Comparison of ENCODE assay signal across 17 cellular contexts in genomic region chr10:102311025-102311420, GRCh38.
A peak's percentile ranks its signal among the peaks of the same experiment; 100 is the strongest.
DNase-seq lines count a peak whose midpoint lies in the region; ATAC-seq and TF ChIP-seq lines count a peak whose summit lies in the region.
"Had no signal": no experiment of that assay in that cellular context is flagged by ENCODE, and none has a peak within 500 bp of the region (broad histone marks: within the 10 kb centered on the region; RNA-seq: fewer than 3 reads in every experiment).

No MANE protein-coding gene starts in this region.

- intact Hi-C loops in CD4-positive, alpha-beta T cell (cut with DNase I, micrococcal nuclease), result no loop called here

- H3K9ac ChIP-seq in skeletal muscle satellite cell (ENCODE audit: low read depth, low read length), result no peak overlapping the region

- H3K9me3 ChIP-seq in hepatocyte (ENCODE audit: low read depth) (no peaks in the 10 kb centered on the region), skeletal muscle satellite cell (replicated peaks; ENCODE audit: low read length) (no peaks in the 10 kb centered on the region)
- H3K9me3 ChIP-seq in CD4-positive, alpha-beta T cell (ENCODE audit: control insufficient read depth, low read length), result no peaks in the 10 kb centered on the region

- no peaks in the 10 kb centered on the region for H3K27me3 Mint-ChIP-seq in T-helper 1 cell treated with Interleukin-12 subunit alpha and Interleukin-12 subunit beta and Interleukin-4 antibody, amounts not matched to agents 30 μg/mL and 1 μg/mL, for 36 hours (ENCODE audit: low read depth)
- H3K27me3 Mint-ChIP-seq in CD4-positive, alpha-beta T cell, result no peaks in the 10 kb centered on the region
- H3K27me3 Mint-ChIP-seq: stimulated activated naive CD8-positive, alpha-beta T cell treated with anti-CD3 and anti-CD28 coated beads, Interleukin-15, Interleukin-2, amounts not matched to agents 100 ng/mL and 50 ng/mL, for 24 hours had no signal

- H3K4me1 Mint-ChIP-seq in T-helper 1 cell treated with Interleukin-12 subunit alpha and Interleukin-12 subunit beta and Interleukin-4 antibody, amounts not matched to agents 30 μg/mL and 1 μg/mL, for 36 hours (ENCODE audit: low read depth), result peaks cover 27% of the 10 kb centered on the region
- H3K4me1 Mint-ChIP-seq in CD4-positive, alpha-beta T cell (ENCODE audit: low read depth), result peaks cover 32% of the 10 kb centered on the region

- peak; percentile 73 for ATAC-seq in SK-N-SH treated with all-trans-retinoic acid at 6 μM for 48 hours
- ATAC-seq in CD4-positive, alpha-beta T cell (ENCODE audit: poor library complexity), result no peak

- H3K4me3 Mint-ChIP-seq in T-helper 1 cell treated with Interleukin-12 subunit alpha and Interleukin-12 subunit beta and Interleukin-4 antibody, amounts not matched to agents 30 μg/mL and 1 μg/mL, for 36 hours, result no peak overlapping the region
- no peak overlapping the region for H3K4me3 Mint-ChIP-seq in CD4-positive, alpha-beta T cell
- H3K4me3 Mint-ChIP-seq: stimulated activated naive CD8-positive, alpha-beta T cell treated with anti-CD3 and anti-CD28 coated beads, Interleukin-15, Interleukin-2, amounts not matched to agents 100 ng/mL and 50 ng/mL, for 24 hours had no signal

- peaks cover 87% of the 10 kb centered on the region for H3K79me2 ChIP-seq in hepatocyte

- H3K27me3 ChIP-seq in hepatocyte (no peaks in the 10 kb centered on the region), skeletal muscle satellite cell (ENCODE audit: control insufficient read depth, insufficient read depth, low read length) (no peaks in the 10 kb centered on the region)
- no peaks in the 10 kb centered on the region for H3K27me3 ChIP-seq in CD4-positive, alpha-beta T cell (ENCODE audit: control insufficient read depth, insufficient read depth, low read length)

- no peaks in the 10 kb centered on the region for H3K9me2 ChIP-seq in hepatocyte (replicated peaks; ENCODE audit: insufficient read depth)

- peaks cover 62% of the 10 kb centered on the region for H4K20me1 ChIP-seq in hepatocyte (ENCODE audit: insufficient read depth, poor library complexity, severe bottlenecking)

- DNase-seq in T-helper 1 cell, result no peak
- no peak for DNase-seq in hepatocyte (ENCODE audit: low spot score)
- DNase-seq in LoVo (ENCODE audit: low spot score), result no peak
- DNase-seq in CD4-positive, alpha-beta T cell, result no peak
- no peak for DNase-seq in DMS79 treated with DMSO at 0.1 percent for 48 hours (lab: John Stamatoyannopoulos, UW)
- DNase-seq: activated CD8-positive, alpha-beta memory T cell treated with anti-CD3 and anti-CD28 coated beads for 24 hours; activated gamma-delta T cell treated with Interleukin-2 at 50 U/mL for 16 hours; Kasumi-1; NCI-H1436 treated with DMSO at 0.1 percent for 48 hours; nucleus accumbens; SHP77 treated with DMSO at 0.1 percent for 48 hours had no signal

- TF ChIP-seq CTCF in hepatocyte (IDR thresholded peaks at IDR 0.05; ENCODE audit: poor library complexity), result no peak
- TF ChIP-seq CTCF in CD4-positive, alpha-beta T cell (IDR thresholded peaks at IDR 0.05), result no peak

- H3K36me3 ChIP-seq in hepatocyte (replicated peaks; ENCODE audit: insufficient read depth, low read depth) (no peaks in the 10 kb centered on the region), skeletal muscle satellite cell (ENCODE audit: insufficient read depth, low read length) (peaks cover 6% of the 10 kb centered on the region)

- peak overlapping the region; percentile 77 for H3K27ac ChIP-seq in hepatocyte
- no peak overlapping the region for H3K27ac ChIP-seq in CD4-positive, alpha-beta T cell (ENCODE audit: low read depth, low read length)
- H3K27ac ChIP-seq: 22Rv1, HL-60 had no signal

- peaks cover 39% of the 10 kb centered on the region for H3K4me1 ChIP-seq in hepatocyte (ENCODE audit: insufficient read depth)
- peaks cover 51% of the 10 kb centered on the region for H3K4me1 ChIP-seq in skeletal muscle satellite cell (ENCODE audit: control insufficient read depth, insufficient read depth, low read length)

- no peak overlapping the region for H2AFZ ChIP-seq in hepatocyte

- 66% methylated on average over 3 of the region's 3 CpGs for WGBS in hepatocyte (ENCODE audit: low lambda C conversion rate, missing lambda C conversion rate)

- POLR2A ChIA-PET in CD4-positive, alpha-beta T cell (lab: Charles Lee), result no interaction called here

- H3K36me3 Mint-ChIP-seq in T-helper 1 cell treated with Interleukin-12 subunit alpha and Interleukin-12 subunit beta and Interleukin-4 antibody, amounts not matched to agents 30 μg/mL and 1 μg/mL, for 36 hours (ENCODE audit: low read depth), result peaks cover 10% of the 10 kb centered on the region
- peaks cover 23% of the 10 kb centered on the region for H3K36me3 Mint-ChIP-seq in CD4-positive, alpha-beta T cell (ENCODE audit: low read depth)

- H3K4me2 ChIP-seq in hepatocyte, result peak overlapping the region; percentile 7
- peak overlapping the region; percentile 46 for H3K4me2 ChIP-seq in skeletal muscle satellite cell (ENCODE audit: low read length)

- no peaks in the 10 kb centered on the region for H3K9me3 Mint-ChIP-seq in T-helper 1 cell treated with Interleukin-12 subunit alpha and Interleukin-12 subunit beta and Interleukin-4 antibody, amounts not matched to agents 30 μg/mL and 1 μg/mL, for 36 hours
- no peaks in the 10 kb centered on the region for H3K9me3 Mint-ChIP-seq in CD4-positive, alpha-beta T cell
- H3K9me3 Mint-ChIP-seq: stimulated activated naive CD8-positive, alpha-beta T cell treated with anti-CD3 and anti-CD28 coated beads, Interleukin-15, Interleukin-2, amounts not matched to agents 100 ng/mL and 50 ng/mL, for 24 hours had no signal

- CTCF ChIA-PET in CD4-positive, alpha-beta T cell (lab: Charles Lee), result interaction anchor here (1.3 to 1.9 kb wide), 2 partner anchors 22 to 79 kb away, joined by 3 to 6 read pairs; no protein-coding TSS in a partner anchor

- H3K27ac Mint-ChIP-seq in T-helper 1 cell treated with Interleukin-12 subunit alpha and Interleukin-12 subunit beta and Interleukin-4 antibody, amounts not matched to agents 30 μg/mL and 1 μg/mL, for 36 hours, result peak overlapping the region; percentile 26
- H3K27ac Mint-ChIP-seq in CD4-positive, alpha-beta T cell, result no peak overlapping the region
- H3K27ac Mint-ChIP-seq: stimulated activated naive CD8-positive, alpha-beta T cell treated with anti-CD3 and anti-CD28 coated beads, Interleukin-15, Interleukin-2, amounts not matched to agents 100 ng/mL and 50 ng/mL, for 24 hours had no signal

- no peak overlapping the region for H3K4me3 ChIP-seq in hepatocyte
- H3K4me3 ChIP-seq in skeletal muscle satellite cell (ENCODE audit: low read length), result peak overlapping the region; percentile 17

TF ChIP-seq in SK-N-SH treated with all-trans-retinoic acid at 6 μM for 48 hours, 23 proteins besides CTCF, POLR2A, EP300 and RAD21:
- TF ChIP-seq, protein P1, sequence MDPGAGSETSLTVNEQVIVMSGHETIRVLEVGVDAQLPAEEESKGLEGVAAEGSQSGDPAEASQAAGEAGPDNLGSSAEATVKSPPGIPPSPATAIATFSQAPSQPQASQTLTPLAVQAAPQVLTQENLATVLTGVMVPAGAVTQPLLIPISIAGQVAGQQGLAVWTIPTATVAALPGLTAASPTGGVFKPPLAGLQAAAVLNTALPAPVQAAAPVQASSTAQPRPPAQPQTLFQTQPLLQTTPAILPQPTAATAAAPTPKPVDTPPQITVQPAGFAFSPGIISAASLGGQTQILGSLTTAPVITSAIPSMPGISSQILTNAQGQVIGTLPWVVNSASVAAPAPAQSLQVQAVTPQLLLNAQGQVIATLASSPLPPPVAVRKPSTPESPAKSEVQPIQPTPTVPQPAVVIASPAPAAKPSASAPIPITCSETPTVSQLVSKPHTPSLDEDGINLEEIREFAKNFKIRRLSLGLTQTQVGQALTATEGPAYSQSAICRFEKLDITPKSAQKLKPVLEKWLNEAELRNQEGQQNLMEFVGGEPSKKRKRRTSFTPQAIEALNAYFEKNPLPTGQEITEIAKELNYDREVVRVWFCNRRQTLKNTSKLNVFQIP (CRISPR knock-in tag; IDR thresholded peaks at IDR 0.05; ENCODE audit: borderline replicate concordance, low read depth), result no peak
- TF ChIP-seq RARB (CRISPR knock-in tag; IDR thresholded peaks at IDR 0.05), result no peak
- no peak for TF ChIP-seq ZFP30 (CRISPR knock-in tag; IDR thresholded peaks at IDR 0.05)
- TF ChIP-seq SNAI2 (CRISPR knock-in tag; IDR thresholded peaks at IDR 0.05), result no peak
- TF ChIP-seq ZC3H10 (CRISPR knock-in tag; IDR thresholded peaks at IDR 0.05), result no peak
- no peak for TF ChIP-seq ZNF70 (CRISPR knock-in tag; IDR thresholded peaks at IDR 0.05)
- TF ChIP-seq ZNF8 (CRISPR knock-in tag; IDR thresholded peaks at IDR 0.05), result no peak
- TF ChIP-seq ZFP3 (CRISPR knock-in tag; IDR thresholded peaks at IDR 0.05), result no peak
- TF ChIP-seq ZNF565 (CRISPR knock-in tag; conservative IDR thresholded peaks at IDR 0.05; ENCODE audit: low read depth), result no peak
- TF ChIP-seq, protein P2, sequence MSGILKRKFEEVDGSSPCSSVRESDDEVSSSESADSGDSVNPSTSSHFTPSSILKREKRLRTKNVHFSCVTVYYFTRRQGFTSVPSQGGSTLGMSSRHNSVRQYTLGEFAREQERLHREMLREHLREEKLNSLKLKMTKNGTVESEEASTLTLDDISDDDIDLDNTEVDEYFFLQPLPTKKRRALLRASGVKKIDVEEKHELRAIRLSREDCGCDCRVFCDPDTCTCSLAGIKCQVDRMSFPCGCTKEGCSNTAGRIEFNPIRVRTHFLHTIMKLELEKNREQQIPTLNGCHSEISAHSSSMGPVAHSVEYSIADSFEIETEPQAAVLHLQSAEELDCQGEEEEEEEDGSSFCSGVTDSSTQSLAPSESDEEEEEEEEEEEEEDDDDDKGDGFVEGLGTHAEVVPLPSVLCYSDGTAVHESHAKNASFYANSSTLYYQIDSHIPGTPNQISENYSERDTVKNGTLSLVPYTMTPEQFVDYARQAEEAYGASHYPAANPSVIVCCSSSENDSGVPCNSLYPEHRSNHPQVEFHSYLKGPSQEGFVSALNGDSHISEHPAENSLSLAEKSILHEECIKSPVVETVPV (CRISPR knock-in tag; IDR thresholded peaks at IDR 0.05), result no peak
- TF ChIP-seq BACH2 (CRISPR knock-in tag; IDR thresholded peaks at IDR 0.05; ENCODE audit: borderline replicate concordance), result no peak
- TF ChIP-seq ISL1 (CRISPR knock-in tag; IDR thresholded peaks at IDR 0.05), result no peak
- no peak for TF ChIP-seq ARNTL (CRISPR knock-in tag; IDR thresholded peaks at IDR 0.05; ENCODE audit: borderline replicate concordance, low read depth)
- TF ChIP-seq CSDC2 (CRISPR knock-in tag; IDR thresholded peaks at IDR 0.05), result no peak
- no peak for TF ChIP-seq ESRRG (CRISPR knock-in tag; IDR thresholded peaks at IDR 0.05)
